ENCODE assay signal across 1 cellular context in genomic region chr12:6370576-6370935, GRCh38.
TF ChIP-seq lines count a peak whose summit lies in the region.

No MANE protein-coding gene starts in this region.

TF ChIP-seq in WTC11, 78 proteins besides CTCF, POLR2A, EP300 and RAD21 (continued from another document):
- TF ChIP-seq, protein P1, sequence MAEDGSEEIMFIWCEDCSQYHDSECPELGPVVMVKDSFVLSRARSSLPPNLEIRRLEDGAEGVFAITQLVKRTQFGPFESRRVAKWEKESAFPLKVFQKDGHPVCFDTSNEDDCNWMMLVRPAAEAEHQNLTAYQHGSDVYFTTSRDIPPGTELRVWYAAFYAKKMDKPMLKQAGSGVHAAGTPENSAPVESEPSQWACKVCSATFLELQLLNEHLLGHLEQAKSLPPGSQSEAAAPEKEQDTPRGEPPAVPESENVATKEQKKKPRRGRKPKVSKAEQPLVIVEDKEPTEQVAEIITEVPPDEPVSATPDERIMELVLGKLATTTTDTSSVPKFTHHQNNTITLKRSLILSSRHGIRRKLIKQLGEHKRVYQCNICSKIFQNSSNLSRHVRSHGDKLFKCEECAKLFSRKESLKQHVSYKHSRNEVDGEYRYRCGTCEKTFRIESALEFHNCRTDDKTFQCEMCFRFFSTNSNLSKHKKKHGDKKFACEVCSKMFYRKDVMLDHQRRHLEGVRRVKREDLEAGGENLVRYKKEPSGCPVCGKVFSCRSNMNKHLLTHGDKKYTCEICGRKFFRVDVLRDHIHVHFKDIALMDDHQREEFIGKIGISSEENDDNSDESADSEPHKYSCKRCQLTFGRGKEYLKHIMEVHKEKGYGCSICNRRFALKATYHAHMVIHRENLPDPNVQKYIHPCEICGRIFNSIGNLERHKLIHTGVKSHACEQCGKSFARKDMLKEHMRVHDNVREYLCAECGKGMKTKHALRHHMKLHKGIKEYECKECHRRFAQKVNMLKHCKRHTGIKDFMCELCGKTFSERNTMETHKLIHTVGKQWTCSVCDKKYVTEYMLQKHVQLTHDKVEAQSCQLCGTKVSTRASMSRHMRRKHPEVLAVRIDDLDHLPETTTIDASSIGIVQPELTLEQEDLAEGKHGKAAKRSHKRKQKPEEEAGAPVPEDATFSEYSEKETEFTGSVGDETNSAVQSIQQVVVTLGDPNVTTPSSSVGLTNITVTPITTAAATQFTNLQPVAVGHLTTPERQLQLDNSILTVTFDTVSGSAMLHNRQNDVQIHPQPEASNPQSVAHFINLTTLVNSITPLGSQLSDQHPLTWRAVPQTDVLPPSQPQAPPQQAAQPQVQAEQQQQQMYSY (CRISPR knock-in tag; IDR thresholded peaks at IDR 0.05): 0 out of 2 replicates have a peak, but pooled peaks have one; percentile 9
